In the genomic region with DNA sequence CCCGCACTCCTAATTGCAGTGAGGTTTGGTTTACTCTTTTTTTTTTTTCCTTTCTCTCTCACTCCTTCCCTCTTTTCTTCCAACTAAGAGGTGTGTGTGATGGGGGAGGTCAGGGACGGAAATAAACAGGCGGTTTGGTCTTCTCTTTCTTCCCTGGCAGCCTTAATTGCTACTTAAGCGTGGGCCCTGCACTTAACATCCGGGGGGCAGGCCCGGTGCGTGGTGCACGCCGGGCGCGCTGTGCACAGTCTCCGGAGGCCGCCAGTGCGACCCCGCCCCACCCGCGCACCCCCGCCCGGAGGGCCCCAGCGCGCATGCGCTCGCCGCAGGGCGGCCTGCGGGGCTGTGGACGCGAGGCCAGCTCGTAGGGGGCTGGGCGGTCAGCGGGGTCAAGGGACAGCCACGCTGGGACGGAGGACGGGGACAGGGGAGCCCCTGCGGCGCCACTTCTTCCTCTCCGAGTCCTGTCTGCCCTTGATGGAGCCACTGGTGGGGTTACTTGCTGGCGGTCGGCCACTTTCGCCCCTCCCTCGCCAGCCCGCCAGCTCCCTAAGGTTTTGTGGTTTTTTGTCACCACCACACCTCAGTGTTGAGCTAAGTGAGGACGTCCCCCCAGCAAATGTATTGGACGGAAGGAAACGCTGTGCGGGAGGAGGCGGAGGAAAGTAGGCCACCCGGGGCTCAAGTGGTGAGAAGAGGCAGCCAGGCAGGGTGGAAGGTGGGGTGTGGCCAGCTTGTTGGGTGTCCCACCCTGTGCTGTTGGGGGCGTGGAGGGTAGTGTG, we compare ENCODE assay signal across 8 cellular contexts.
DNase-seq lines count a peak whose midpoint lies in the region; ATAC-seq and TF ChIP-seq lines count a peak whose summit lies in the region.

No MANE protein-coding gene starts in this region.

- no peaks in the 10 kb centered on the region for H3K27me3 Mint-ChIP-seq in natural killer cell (ENCODE audit: low read depth in 2 of 2)

- peaks cover 3 to 5% of the 10 kb centered on the region in 2 donors for H3K4me1 ChIP-seq in esophagus (ENCODE audit: control insufficient read depth in 2 of 2, insufficient read depth in 2 of 2, low read length in 1 of 2)

- no peaks in the 10 kb centered on the region for H3K36me3 Mint-ChIP-seq in natural killer cell

- intact Hi-C loops in natural killer cell (cut with micrococcal nuclease): loop anchor here (10.0 kb wide), 1 partner anchor 222 kb away; a partner anchor contains a TSS

- H3K4me3 ChIP-seq in esophagus (ENCODE audit: low read depth in 1 of 2, low read length in 2 of 2): peak overlapping the region; percentile 9 to 12

- ATAC-seq in HG02763 (IDR thresholded peaks at IDR 0.05; ENCODE audit: unreplicated experiment): peak; percentile 72
- peak; percentile 87 to 91 (median 89) for ATAC-seq in natural killer cell

- H3K27ac Mint-ChIP-seq in natural killer cell: peak overlapping the region; percentile 95 to 97

- peak overlapping the region; percentile 89 for H3K4me3 Mint-ChIP-seq in natural killer cell

- H3K4me1 Mint-ChIP-seq in natural killer cell: peaks cover 67 to 74% of the 10 kb centered on the region in 2 donors

- H3K9me3 ChIP-seq in esophagus (ENCODE audit: control insufficient read depth in 2 of 2, insufficient read depth in 1 of 2, low read depth in 1 of 2, low read length in 1 of 2): no peaks in the 10 kb centered on the region

- peak; percentile 64 for DNase-seq in Daoy (ENCODE audit: low read depth)
- peak; percentile 98 for DNase-seq in NCI-H69 (lab: John Stamatoyannopoulos, UW)
- peak; percentile 88 for DNase-seq in activated CD8-positive, alpha-beta memory T cell treated with anti-CD3 and anti-CD28 coated beads, Interleukin-2, amount 50 U/mL, for 48 hours
- DNase-seq in natural killer cell: peak; percentile 67
- DNase-seq in stimulated activated naive CD4-positive, alpha-beta T cell treated with Interleukin-2 at 50 U/mL for 16 hours (lab: John Stamatoyannopoulos, UW): peak; percentile 75
- DNase-seq in epidermal melanocyte (ENCODE audit: insufficient read length, low spot score): no peak

- no peaks in the 10 kb centered on the region for H3K27me3 ChIP-seq in esophagus (ENCODE audit: control insufficient read depth in 1 of 2, insufficient read depth in 2 of 2, low read length in 2 of 2)

- 6 to 7% methylated on average over 48 to 49 of the region's 49 CpGs for WGBS in esophagus, 2 donors

- no peaks in the 10 kb centered on the region for H3K36me3 ChIP-seq in esophagus (ENCODE audit: control insufficient read depth in 2 of 2, insufficient read depth in 2 of 2, low read length in 1 of 2)

- TF ChIP-seq CTCF in natural killer cell (IDR thresholded peaks at IDR 0.05): no peak

- H3K9me3 Mint-ChIP-seq in natural killer cell: peaks cover 2 to 3% of the 10 kb centered on the region in 2 donors

- H3K27ac ChIP-seq in esophagus (ENCODE audit: low read depth in 2 of 2, low read length in 1 of 2): no peak overlapping the region
